In the genomic region with DNA sequence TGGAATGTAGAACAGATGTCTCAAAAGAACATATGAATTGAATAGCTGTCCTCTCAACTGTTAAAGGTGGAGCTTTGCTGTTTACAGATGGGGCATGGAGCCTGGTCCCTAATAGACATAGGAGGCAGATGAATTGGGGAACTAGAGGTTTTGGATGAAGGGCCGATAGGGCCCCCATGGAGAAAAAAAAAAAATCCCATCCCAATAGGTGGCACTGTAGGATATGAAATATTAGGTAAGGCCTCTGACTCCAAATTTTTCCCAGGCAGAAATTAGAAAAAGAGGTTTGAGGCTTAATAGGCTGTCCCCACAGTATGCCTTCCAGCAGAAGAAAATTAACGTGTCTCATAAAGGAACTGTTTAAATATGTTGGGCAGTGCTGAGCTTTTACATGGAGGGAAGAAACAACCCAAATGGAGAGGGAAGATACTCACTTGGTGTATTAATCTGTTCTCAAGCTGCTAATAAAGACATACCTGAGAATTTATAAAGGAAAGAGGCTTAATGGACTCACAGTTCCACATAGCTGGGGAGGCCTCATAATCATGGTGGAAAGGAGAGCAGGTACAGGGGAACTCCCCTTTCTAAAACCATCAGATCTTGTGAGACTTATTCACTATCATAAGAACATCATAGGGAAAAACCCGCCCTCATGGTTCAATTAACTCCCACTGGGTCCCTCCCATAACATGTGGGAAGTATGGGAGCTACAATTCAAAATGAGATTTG, we compare ENCODE assay signal across 1 cellular context.
TF ChIP-seq lines count a peak whose summit lies in the region.

No MANE protein-coding gene starts in this region.

TF ChIP-seq in HCT116, 20 proteins besides CTCF, POLR2A, EP300 and RAD21 (continued from another document):
- TF ChIP-seq ELF1 (IDR thresholded peaks at IDR 0.05; ENCODE audit: borderline replicate concordance, low read depth) (no peak), SP1 (IDR thresholded peaks at IDR 0.05; ENCODE audit: low read depth) (no peak), CEBPB (IDR thresholded peaks at IDR 0.05; ENCODE audit: low read depth) (no peak), YY1 (IDR thresholded peaks at IDR 0.05; ENCODE audit: extremely low read depth, insufficient replicate concordance, low read depth, low read length) (no peak)
